8 cellular contexts compared by ENCODE assay signal in genomic region chr22:38982008-38982927, GRCh38. TPM values are rescaled to one million over a fixed set of nuclear protein-coding genes. Genes with fewer than 3 reads are reported as not detected.
A peak's percentile ranks its signal among the peaks of the same experiment; 100 is the strongest.
DNase-seq lines count a peak whose midpoint lies in the region; ATAC-seq and TF ChIP-seq lines count a peak whose summit lies in the region.

APOBEC3B (plus strand) TSS chr22:38982347; CDS start chr22:38982454, 107 bp downstream.

- POLR2A ChIA-PET in A673 (lab: Charles Lee; ENCODE audit: low non-redundant PET) = interaction anchor here (0.6 kb wide), 2 partner anchors 322 to 324 kb away, joined by 3 to 6 read pairs; no protein-coding TSS in a partner anchor

- H3K27ac ChIP-seq in A673 (ENCODE audit: low read depth, low read length, poor library complexity, severe bottlenecking) (peak within 1 kb of the TSS; percentile 40), SJCRH30 (peak within 1 kb of the TSS; percentile 77), cardiac muscle cell (no peak within 1 kb of the TSS), transverse colon (peak within 1 kb of the TSS in 3 of 4 donors; percentile 83 to 87 (median 84))

- H3K36me3 ChIP-seq in A673 (ENCODE audit: insufficient read depth, low read length, poor library complexity, severe bottlenecking) (no peaks in the 10 kb centered on the region), SJCRH30 (no peaks in the 10 kb centered on the region), cardiac muscle cell (no peaks in the 10 kb centered on the region), transverse colon (no peaks in the 10 kb centered on the region)

- ATAC-seq in GM18867 (IDR thresholded peaks at IDR 0.05; ENCODE audit: unreplicated experiment) (peak; percentile 53), HG03432 (IDR thresholded peaks at IDR 0.05; ENCODE audit: unreplicated experiment) (peak; percentile 47)

- DNase-seq in A673 (ENCODE audit: low spot score) (peak; percentile 81), SJCRH30 (peak; percentile 85 to 89), cardiac muscle cell (ENCODE audit: low read depth in 1 of 2, low spot score in 1 of 2) (peak; percentile 73 to 98), posterior cingulate gyrus (peak in 7 of 10 donors; percentile 20 to 90 (median 42)), transverse colon (peak; percentile 92)
- DNase-seq in activated naive CD4-positive, alpha-beta T cell treated with anti-CD3 and anti-CD28 coated beads, Interleukin-2, amount 50 U/mL, for 16 hours = peak; percentile 22

- TF ChIP-seq CTCF in A673 (conservative IDR thresholded peaks at IDR 0.05; ENCODE audit: low read depth, low read length) (no peak), cardiac muscle cell (IDR thresholded peaks at IDR 0.05; ENCODE audit: low read depth, low read length) (no peak), transverse colon (IDR thresholded peaks at IDR 0.05) (no peak)

- intact Hi-C loops in A673 (cut with micrococcal nuclease; ENCODE audit: unreplicated experiment) = no loop called here
- intact Hi-C loops in posterior cingulate gyrus (cut with DNase I) = no loop called here
- intact Hi-C loops in transverse colon (cut with DNase I; ENCODE audit: low total_unique reads) = loop anchor here (5.0 kb wide), 1 partner anchor 115 kb away; no protein-coding TSS in a partner anchor

- WGBS in transverse colon (ENCODE audit: low coverage in 1 of 2), 2 donors = 12% methylated on average over 16 of the region's 16 CpGs; no CpG with 5 or more reads in 1 of the 2 donors

- in situ Hi-C loops in transverse colon (cut with MboI; ENCODE audit: low pct_ligation_motif_present in 1 of 4, low pct_unique_long_range_greater_than_20kb in 1 of 4, low sequenced_read_pairs in 3 of 4) = no loop called here

- TF ChIP-seq EP300 in transverse colon (IDR thresholded peaks at IDR 0.05; ENCODE audit: low read depth) = no peak

- TSS peak; percentile 34 for BruUV-seq in A673 (replicated peaks; lab: Mats Ljungman, UMichigan)

- H3K27me3 ChIP-seq in A673 (replicated peaks; ENCODE audit: insufficient read depth, low read depth, low read length, poor library complexity) (no peaks in the 10 kb centered on the region), SJCRH30 (no peaks in the 10 kb centered on the region), cardiac muscle cell (no peaks in the 10 kb centered on the region), transverse colon (no peaks in the 10 kb centered on the region)

- peak; percentile 53 for TF ChIP-seq POLR2A in transverse colon (IDR thresholded peaks at IDR 0.05)

- CTCF ChIA-PET in A673 (lab: Charles Lee) = no interaction called here

- H3K4me1 ChIP-seq in A673 (ENCODE audit: insufficient read depth, low read length, poor library complexity, severe bottlenecking) (peaks cover 9% of the 10 kb centered on the region), SJCRH30 (peaks cover 4% of the 10 kb centered on the region; the same call in 1 of the 2 replicates), cardiac muscle cell (ENCODE audit: low read depth) (no peaks in the 10 kb centered on the region), transverse colon (peaks cover 0 to 28% (median 13%) of the 10 kb centered on the region in 4 donors)

- peak within 1 kb of the TSS; percentile 31 for H3K4me3 ChIP-seq in A673 (ENCODE audit: low read depth, low read length, poor library complexity, severe bottlenecking)
- peak within 1 kb of the TSS; percentile 54 for H3K4me3 ChIP-seq in SJCRH30
- H3K4me3 ChIP-seq in cardiac muscle cell = no peak within 1 kb of the TSS
- H3K4me3 ChIP-seq in transverse colon = peak within 1 kb of the TSS in 3 of 4 donors; percentile 1 to 52 (median 23)

- H3K9me3 ChIP-seq in A673 (ENCODE audit: low read depth, low read length, poor library complexity, severe bottlenecking) = no peaks in the 10 kb centered on the region
- no peaks in the 10 kb centered on the region for H3K9me3 ChIP-seq in SJCRH30 (replicated peaks)
- no peaks in the 10 kb centered on the region for H3K9me3 ChIP-seq in cardiac muscle cell (ENCODE audit: low read depth)
- no peaks in the 10 kb centered on the region for H3K9me3 ChIP-seq in transverse colon

RNA-seq across cellular contexts. Expression of gene APOBEC3B, which starts in this region (rescaled TPM):
- total RNA-seq in A673 (2021) (6.4 and 9.0 TPM in 2 replicates), cardiac muscle cell (1.1 and 6.5 TPM in 2 replicates), transverse colon (10 to 100 TPM in 2 of 4 donors, 1 to 10 TPM in 1, not detected in 1; 7.8 to 15.3 (median 10.9) TPM)
- 15.8 and 16.6 TPM in 2 replicates for total RNA-seq in SJCRH30 (2014; rRNA removed; shearing (Covaris generic))
- 6.8 and 9.4 TPM in 2 replicates for polyA plus RNA-seq in cardiac muscle cell

Comparison
In these comparisons a context has a peak if more than half of its experiments do, and no peak if none do; other contexts are left out.
1. DNase-seq: peak in every context shown above with its lines; median percentile 92 in transverse colon; 87 in SJCRH30; 86 in cardiac muscle cell; 81 in A673; 42 in posterior cingulate gyrus; 22 in activated naive CD4-positive, alpha-beta T cell treated with anti-CD3 and anti-CD28 coated beads, Interleukin-2, amount 50 U/mL, for 16 hours.